8 cellular contexts compared by ENCODE assay signal in the genomic region with DNA sequence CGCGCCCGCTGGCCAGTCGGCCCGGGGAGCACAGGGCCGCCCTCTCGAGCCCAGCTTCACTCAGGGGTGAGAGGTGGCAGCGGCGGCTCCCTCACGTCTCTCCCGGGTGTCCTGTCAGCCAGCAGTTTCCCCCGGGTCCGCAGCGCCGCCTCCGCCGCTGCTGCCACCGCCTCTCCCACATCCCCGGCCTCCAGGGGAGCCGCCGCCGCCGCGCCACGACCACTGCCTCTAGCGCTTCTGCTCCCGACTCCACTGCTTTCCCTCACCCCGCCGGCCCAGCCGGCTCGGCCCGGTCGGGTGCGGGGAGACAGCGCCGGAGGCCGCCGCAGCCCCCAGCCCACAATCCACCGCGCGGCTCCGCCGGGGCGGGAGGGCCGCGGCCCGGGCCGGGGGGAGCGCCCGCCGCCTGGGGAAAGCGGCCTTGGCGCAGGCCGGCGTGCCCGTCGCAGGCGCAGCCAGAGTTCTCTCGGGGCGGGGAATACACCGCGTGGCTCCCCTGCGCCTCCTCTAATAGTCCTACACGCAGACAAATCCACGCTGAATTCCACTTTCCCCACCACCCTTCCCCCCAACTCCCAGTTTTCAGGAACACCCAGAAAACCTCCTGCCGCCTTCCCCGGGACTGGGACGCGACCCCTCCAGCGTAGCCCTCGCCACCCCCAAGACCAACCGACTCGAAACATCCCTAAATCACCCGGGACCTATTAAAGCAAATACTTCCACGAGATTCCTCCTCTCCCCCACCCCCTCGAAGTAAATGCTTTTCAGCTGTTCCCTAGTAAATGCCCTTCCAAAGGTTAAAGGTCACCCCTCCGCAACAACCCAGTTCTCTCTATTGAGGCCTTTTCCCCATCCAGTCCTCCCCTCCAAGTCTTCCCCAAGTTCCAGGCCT. TPM values are rescaled to one million over a fixed set of nuclear protein-coding genes. Genes with fewer than 3 reads are reported as not detected.
A peak's percentile ranks its signal among the peaks of the same experiment; 100 is the strongest.
DNase-seq lines count a peak whose midpoint lies in the region; ATAC-seq and TF ChIP-seq lines count a peak whose summit lies in the region.

A gene with protein sequence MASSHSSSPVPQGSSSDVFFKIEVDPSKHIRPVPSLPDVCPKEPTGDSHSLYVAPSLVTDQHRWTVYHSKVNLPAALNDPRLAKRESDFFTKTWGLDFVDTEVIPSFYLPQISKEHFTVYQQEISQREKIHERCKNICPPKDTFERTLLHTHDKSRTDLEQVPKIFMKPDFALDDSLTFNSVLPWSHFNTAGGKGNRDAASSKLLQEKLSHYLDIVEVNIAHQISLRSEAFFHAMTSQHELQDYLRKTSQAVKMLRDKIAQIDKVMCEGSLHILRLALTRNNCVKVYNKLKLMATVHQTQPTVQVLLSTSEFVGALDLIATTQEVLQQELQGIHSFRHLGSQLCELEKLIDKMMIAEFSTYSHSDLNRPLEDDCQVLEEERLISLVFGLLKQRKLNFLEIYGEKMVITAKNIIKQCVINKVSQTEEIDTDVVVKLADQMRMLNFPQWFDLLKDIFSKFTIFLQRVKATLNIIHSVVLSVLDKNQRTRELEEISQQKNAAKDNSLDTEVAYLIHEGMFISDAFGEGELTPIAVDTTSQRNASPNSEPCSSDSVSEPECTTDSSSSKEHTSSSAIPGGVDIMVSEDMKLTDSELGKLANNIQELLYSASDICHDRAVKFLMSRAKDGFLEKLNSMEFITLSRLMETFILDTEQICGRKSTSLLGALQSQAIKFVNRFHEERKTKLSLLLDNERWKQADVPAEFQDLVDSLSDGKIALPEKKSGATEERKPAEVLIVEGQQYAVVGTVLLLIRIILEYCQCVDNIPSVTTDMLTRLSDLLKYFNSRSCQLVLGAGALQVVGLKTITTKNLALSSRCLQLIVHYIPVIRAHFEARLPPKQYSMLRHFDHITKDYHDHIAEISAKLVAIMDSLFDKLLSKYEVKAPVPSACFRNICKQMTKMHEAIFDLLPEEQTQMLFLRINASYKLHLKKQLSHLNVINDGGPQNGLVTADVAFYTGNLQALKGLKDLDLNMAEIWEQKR (minus strand): TSS at position 346 of the 892 bp plus-strand sequence. CDS start 35,429 bp downstream, outside the sequence.

- ATAC-seq in GM21367 (IDR thresholded peaks at IDR 0.05; ENCODE audit: unreplicated experiment), result peak; percentile 54
- ATAC-seq in left cardiac atrium, result peak; percentile 90 to 92

- peak within 1 kb of the TSS; percentile 74 for H3K9ac ChIP-seq in HUES48 (ENCODE audit: low read depth, low read length)

- H3K27me3 ChIP-seq in HUES48 (ENCODE audit: control insufficient read depth, insufficient read depth, low read length) (no peaks in the 10 kb centered on the region), adrenal gland (no peaks in the 10 kb centered on the region), prostate gland (replicated peaks; ENCODE audit: insufficient read depth) (no peaks in the 10 kb centered on the region)

- H3K36me3 ChIP-seq in HUES48 (ENCODE audit: control insufficient read depth, insufficient read depth, low read length) (no peaks in the 10 kb centered on the region), adrenal gland (replicated peaks in 1 of 2) (no peaks in the 10 kb centered on the region), prostate gland (no peaks in the 10 kb centered on the region)

- H3K9me3 ChIP-seq in HUES48 (ENCODE audit: control insufficient read depth, insufficient read depth, low read length) (no peaks in the 10 kb centered on the region), adrenal gland (replicated peaks in 1 of 3) (no peaks in the 10 kb centered on the region), prostate gland (no peaks in the 10 kb centered on the region)

- 1 to 2% (median 1%) methylated on average over 20 to 77 of the region's 77 CpGs for WGBS in adrenal gland, 4 donors
- WGBS in prostate gland, result 1% methylated on average over 46 of the region's 77 CpGs

- peak in 1 of 6 experiments; percentile 10 for TF ChIP-seq CTCF in adrenal gland (IDR thresholded peaks at IDR 0.05)
- TF ChIP-seq CTCF in prostate gland (IDR thresholded peaks at IDR 0.05), result peak in 2 of 4 experiments; percentile 5 to 37

- H3K27ac ChIP-seq in HUES48 (ENCODE audit: low read depth, low read length) (peak within 1 kb of the TSS; percentile 81), adrenal gland (peak within 1 kb of the TSS; percentile 86 to 99 (median 94)), prostate gland (peak within 1 kb of the TSS; percentile 98 to 99)

- peaks cover 21% of the 10 kb centered on the region for H3K4me1 ChIP-seq in HUES48 (ENCODE audit: control insufficient read depth, insufficient read depth, low read length)
- H3K4me1 ChIP-seq in adrenal gland (replicated peaks in 1 of 2), result peaks cover 6 to 31% of the 10 kb centered on the region in 2 donors
- H3K4me1 ChIP-seq in prostate gland (replicated peaks), result no peaks in the 10 kb centered on the region

- DNase-seq in DMS153 (lab: John Stamatoyannopoulos, UW) (peak; percentile 14), SW480 (ENCODE audit: low spot score) (peak; percentile 73), adrenal gland (peak; percentile 62 to 76 (median 73)), left cardiac atrium (peak; percentile 70), prostate gland (ENCODE audit: low spot score) (peak; percentile 50), ureter (ENCODE audit: low spot score) (peak; percentile 61)

- H3K4me3 ChIP-seq in HUES48 (ENCODE audit: low read depth, low read length), result peak within 1 kb of the TSS; percentile 89
- H3K4me3 ChIP-seq in adrenal gland, result peak within 1 kb of the TSS; percentile 11 to 88 (median 62)
- peak within 1 kb of the TSS; percentile 79 to 86 for H3K4me3 ChIP-seq in prostate gland

- TF ChIP-seq POLR2A in adrenal gland (IDR thresholded peaks at IDR 0.05), result peak; percentile 28 to 69
- TF ChIP-seq POLR2A in prostate gland (IDR thresholded peaks at IDR 0.05), result peak; percentile 52

- intact Hi-C loops in adrenal gland (cut with DNase I) (no loop called here), left cardiac atrium (cut with DNase I) (no loop called here), prostate gland (cut with DNase I) (no loop called here)

RNA-seq across cellular contexts. Expression of the gene that starts here (rescaled TPM):
- total RNA-seq in adrenal gland, result 10 to 100 TPM; 15.3 to 33.1 (median 19.0) TPM
- 10 to 100 TPM; 15.1 to 27.5 (median 18.0) TPM for polyA plus RNA-seq in adrenal gland
- total RNA-seq in left cardiac atrium, result 10 to 100 TPM; 11.7 to 14.4 TPM
- total RNA-seq in prostate gland, result 10 to 100 TPM; 33.5 to 41.1 TPM
- total RNA-seq in ureter, result 27.5 TPM

Comparison
In these comparisons a context has a peak if more than half of its experiments do, and no peak if none do; other contexts are left out.
1. Peak in every context shown above with its lines: DNase-seq, ATAC-seq, H3K4me3 ChIP-seq and H3K27ac ChIP-seq.
2. DNase-seq: peak in every context shown above with its lines; median percentile 73 in SW480; 73 in adrenal gland; 70 in left cardiac atrium; 61 in ureter; 50 in prostate gland; 14 in DMS153.